In the genomic region with DNA sequence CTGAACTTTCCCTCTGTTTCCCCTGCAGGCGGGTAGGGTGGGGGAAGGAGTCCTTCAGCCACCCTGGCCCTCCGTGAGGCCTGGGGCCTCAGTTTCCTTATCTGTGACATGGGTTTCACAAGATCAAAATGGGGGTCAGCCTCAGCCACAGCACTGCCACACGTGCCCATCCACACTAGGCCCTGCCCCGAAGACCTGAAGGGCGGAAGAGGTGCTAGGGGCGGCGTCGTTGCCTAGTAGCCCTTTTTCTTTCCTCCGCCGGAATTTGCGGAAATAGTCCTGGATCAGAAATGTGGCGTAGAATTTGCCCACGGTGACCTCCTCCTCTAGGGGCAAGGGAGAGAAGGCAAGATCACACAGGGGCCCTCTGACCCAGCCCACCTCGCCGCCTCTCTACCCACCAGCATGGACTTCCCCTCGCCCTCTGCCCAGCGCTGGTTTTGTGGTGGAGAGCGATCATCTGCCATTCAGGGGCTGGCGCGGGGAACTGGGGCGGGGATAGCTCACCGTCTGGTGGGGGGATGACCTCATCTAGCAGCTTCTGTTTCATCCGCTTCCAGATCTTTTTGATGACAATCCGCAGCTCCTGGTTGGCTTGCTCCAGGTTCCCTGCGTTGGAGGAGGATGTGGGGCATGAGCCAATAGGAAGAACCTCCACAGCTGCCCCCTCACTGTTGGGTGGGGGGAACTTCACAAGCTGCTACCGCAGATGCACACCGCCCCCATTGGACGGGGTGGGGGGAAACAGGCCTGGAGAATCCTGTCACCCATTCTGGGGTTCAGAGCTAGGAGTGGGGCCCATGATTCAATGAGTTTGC, we compare ENCODE assay signal across 14 cellular contexts. TPM values are rescaled to one million over a fixed set of nuclear protein-coding genes. Genes with fewer than 3 reads are reported as not detected.
DNase-seq lines count a peak whose midpoint lies in the region; TF ChIP-seq lines count a peak whose summit lies in the region.
"Had no signal": no experiment of that assay in that cellular context is flagged by ENCODE, and none has a peak within 500 bp of the region (broad histone marks: within the 10 kb centered on the region; RNA-seq: fewer than 3 reads in every experiment).

No MANE protein-coding gene starts in this region.

- DNase-seq in DMS 273 (lab: John Stamatoyannopoulos, UW; ENCODE audit: unreplicated experiment): peak; percentile 95
- DNase-seq in NCI-H1694 (lab: John Stamatoyannopoulos, UW): peak; percentile 85
- peak; percentile 7 for DNase-seq in amniotic epithelial cell (ENCODE audit: low read depth)
- peak; percentile 58 for DNase-seq in iPS-NIHi7 (ENCODE audit: extremely low spot score)
- no peak for DNase-seq in activated gamma-delta T cell treated with Interleukin-2 at 50 U/mL for 16 hours
- DNase-seq in SK-N-SH: no peak
- no peak for DNase-seq in activated CD4-positive, alpha-beta memory T cell treated with anti-CD3 and anti-CD28 coated beads, Interleukin-2, amount 10 ng/mL, durations not matched to agents 7 days and 5 days
- no peak for DNase-seq in thyroid gland
- DNase-seq: brain microvascular endothelial cell; NCI-H510A treated with DMSO at 0.1 percent for 48 hours; Right ventricle myocardium superior; stimulated activated CD4-positive, alpha-beta T cell treated with anti-CD3 and anti-CD28 coated beads, Interleukin-2, amount 100 ng/mL, for 48 hours had no signal

- H3K9ac ChIP-seq in SK-N-SH: no peak overlapping the region
- H3K9ac ChIP-seq: BLaER1 treated with 17β-estradiol and CSF1 and Interleukin-3, amounts not matched to agents 10 nM and 100 nM had no signal

- TF ChIP-seq CTCF in SK-N-SH (IDR thresholded peaks at IDR 0.05) (no peak), thyroid gland (IDR thresholded peaks at IDR 0.05) (no peak)

- H3K27ac ChIP-seq in SK-N-SH (ENCODE audit: low read depth in 2 of 2, low read length in 1 of 2) (no peak overlapping the region), thyroid gland (no peak overlapping the region)
- H3K27ac ChIP-seq: BLaER1 treated with 17β-estradiol and CSF1 and Interleukin-3, amounts not matched to agents 10 nM and 100 nM; brain microvascular endothelial cell had no signal

- H3K4me3 Mint-ChIP-seq in activated CD4-positive, alpha-beta memory T cell treated with anti-CD3 and anti-CD28 coated beads, Interleukin-2, amount 10 ng/mL, durations not matched to agents 7 days and 5 days: no peak overlapping the region

- intact Hi-C loops in thyroid gland (cut with DNase I): no loop called here

- TF ChIP-seq EP300 in SK-N-SH (IDR thresholded peaks at IDR 0.05; ENCODE audit: borderline replicate concordance in 1 of 2, low read depth in 1 of 2, low read length in 1 of 2): no peak

- H4K20me1 ChIP-seq in SK-N-SH (ENCODE audit: insufficient read depth): no peaks in the 10 kb centered on the region

- no peaks in the 10 kb centered on the region for H3K9me2 ChIP-seq in SK-N-SH

- no peaks in the 10 kb centered on the region for H3K4me1 ChIP-seq in SK-N-SH (ENCODE audit: control insufficient read depth in 1 of 2, insufficient read depth in 2 of 2, low read depth in 1 of 2, low read length in 1 of 2)
- no peaks in the 10 kb centered on the region for H3K4me1 ChIP-seq in thyroid gland
- H3K4me1 ChIP-seq: BLaER1 treated with 17β-estradiol and CSF1 and Interleukin-3, amounts not matched to agents 10 nM and 100 nM had no signal

- POLR2A ChIA-PET in SK-N-SH (lab: Yijun Ruan, JAX): no interaction called here
- POLR2A ChIA-PET in activated CD4-positive, alpha-beta memory T cell treated with anti-CD3 and anti-CD28 coated beads, Interleukin-2, amount 10 ng/mL, durations not matched to agents 7 days and 5 days (lab: Charles Lee): no interaction called here

- peaks cover 2% of the 10 kb centered on the region for H3K27me3 Mint-ChIP-seq in activated CD4-positive, alpha-beta memory T cell treated with anti-CD3 and anti-CD28 coated beads, Interleukin-2, amount 10 ng/mL, durations not matched to agents 7 days and 5 days

- H3K4me2 ChIP-seq in SK-N-SH: no peak overlapping the region
- H3K4me2 ChIP-seq: BLaER1 treated with 17β-estradiol and CSF1 and Interleukin-3, amounts not matched to agents 10 nM and 100 nM had no signal

- H3K9me3 ChIP-seq in SK-N-SH: no peaks in the 10 kb centered on the region
- no peaks in the 10 kb centered on the region for H3K9me3 ChIP-seq in thyroid gland

- H3K36me3 ChIP-seq in SK-N-SH (replicated peaks in 1 of 2; ENCODE audit: control insufficient read depth in 1 of 2, insufficient read depth in 2 of 2, low read length in 1 of 2): no peaks in the 10 kb centered on the region
- no peaks in the 10 kb centered on the region for H3K36me3 ChIP-seq in thyroid gland
- H3K36me3 ChIP-seq: BLaER1 treated with 17β-estradiol and CSF1 and Interleukin-3, amounts not matched to agents 10 nM and 100 nM; brain microvascular endothelial cell had no signal

- no peak overlapping the region for H2AFZ ChIP-seq in SK-N-SH (ENCODE audit: low read depth)

- no peak overlapping the region for H3K4me3 ChIP-seq in SK-N-SH (ENCODE audit: low read depth in 2 of 2, low read length in 1 of 2)
- H3K4me3 ChIP-seq in thyroid gland (replicated peaks in 1 of 3): no peak overlapping the region
- H3K4me3 ChIP-seq: BLaER1 treated with 17β-estradiol and CSF1 and Interleukin-3, amounts not matched to agents 10 nM and 100 nM had no signal

- peaks cover 25% of the 10 kb centered on the region for H3K27me3 ChIP-seq in SK-N-SH (ENCODE audit: insufficient read depth)
- H3K27me3 ChIP-seq in thyroid gland: no peaks in the 10 kb centered on the region
- H3K27me3 ChIP-seq: brain microvascular endothelial cell had no signal

- no peaks in the 10 kb centered on the region for H3K79me2 ChIP-seq in SK-N-SH (ENCODE audit: insufficient read depth)

- no peaks in the 10 kb centered on the region for H3F3A ChIP-seq in SK-N-SH (replicated peaks; ENCODE audit: insufficient read depth)

- 35% methylated on average over 27 of the region's 28 CpGs for WGBS in SK-N-SH (ENCODE audit: low lambda C conversion rate)
- 32 to 33% methylated on average over 20 to 24 of the region's 28 CpGs for WGBS in thyroid gland, 2 donors

- CTCF ChIA-PET in SK-N-SH (lab: Yijun Ruan, JAX): interaction anchor here (0.7 to 2.5 kb wide), 2 partner anchors 17 to 54 kb away, joined by 4 to 9 read pairs; no protein-coding TSS in a partner anchor
- CTCF ChIA-PET in activated CD4-positive, alpha-beta memory T cell treated with anti-CD3 and anti-CD28 coated beads, Interleukin-2, amount 10 ng/mL, durations not matched to agents 7 days and 5 days (lab: Charles Lee): interaction anchor here (2.8 kb wide), 1 partner anchor 17 kb away, joined by 6 read pairs; no protein-coding TSS in a partner anchor

- TF ChIP-seq RAD21 in SK-N-SH (IDR thresholded peaks at IDR 0.05; ENCODE audit: low read length): no peak

- H3K9me3 Mint-ChIP-seq in activated CD4-positive, alpha-beta memory T cell treated with anti-CD3 and anti-CD28 coated beads, Interleukin-2, amount 10 ng/mL, durations not matched to agents 7 days and 5 days: no peaks in the 10 kb centered on the region

- no peak for TF ChIP-seq POLR2A in thyroid gland (IDR thresholded peaks at IDR 0.05)

- no peaks in the 10 kb centered on the region for H3K36me3 Mint-ChIP-seq in activated CD4-positive, alpha-beta memory T cell treated with anti-CD3 and anti-CD28 coated beads, Interleukin-2, amount 10 ng/mL, durations not matched to agents 7 days and 5 days (ENCODE audit: low read depth)

- H3K27ac Mint-ChIP-seq in activated CD4-positive, alpha-beta memory T cell treated with anti-CD3 and anti-CD28 coated beads, Interleukin-2, amount 10 ng/mL, durations not matched to agents 7 days and 5 days: no peak overlapping the region

- H3K4me1 Mint-ChIP-seq in activated CD4-positive, alpha-beta memory T cell treated with anti-CD3 and anti-CD28 coated beads, Interleukin-2, amount 10 ng/mL, durations not matched to agents 7 days and 5 days: no peaks in the 10 kb centered on the region

TF ChIP-seq in SK-N-SH, 30 proteins besides CTCF, POLR2A, EP300 and RAD21 (continues in another document):
- no peak for TF ChIP-seq YY1 (IDR thresholded peaks at IDR 0.05; ENCODE audit: low read depth)

RNA-seq across cellular contexts. Expression of a gene that starts 9.7 kb away (rescaled TPM):
- polyA plus RNA-seq in SK-N-SH (2012; rRNA removed): 0.76 and 0.93 TPM in 2 replicates
- polyA plus RNA-seq in SK-N-SH (2012; cell fraction: cytosol; rRNA removed): 0.90 and 1.6 TPM in 2 replicates
- 1.3 and 1.5 TPM in 2 replicates for polyA plus RNA-seq in SK-N-SH (2012; cell fraction: nucleus; rRNA removed)
- 1 to 10 TPM; 1.1 to 1.2 TPM for total RNA-seq in activated CD4-positive, alpha-beta memory T cell treated with anti-CD3 and anti-CD28 coated beads, Interleukin-2, amount 10 ng/mL, durations not matched to agents 7 days and 5 days
- 1 to 10 TPM; 1.9 to 4.8 (median 2.7) TPM for total RNA-seq in thyroid gland

RNA-seq across cellular contexts. Expression of a gene that starts 23.5 kb away (rescaled TPM):
- 0.07 TPM in 1 of 2 replicates, not detected in the other for polyA plus RNA-seq in SK-N-SH (2012; rRNA removed)
- polyA plus RNA-seq in SK-N-SH (2012; cell fraction: cytosol; rRNA removed): not detected in 2 replicates
- polyA plus RNA-seq in SK-N-SH (2012; cell fraction: nucleus; rRNA removed): 0.05 TPM in 1 of 2 replicates, not detected in the other
- total RNA-seq in activated CD4-positive, alpha-beta memory T cell treated with anti-CD3 and anti-CD28 coated beads, Interleukin-2, amount 10 ng/mL, durations not matched to agents 7 days and 5 days: 10 to 100 TPM; 19.0 to 20.3 TPM
- 10 to 100 TPM in 1 of 4 donors, 1 to 10 TPM in 3; 8.1 to 22.4 (median 9.6) TPM for total RNA-seq in thyroid gland

RNA-seq across cellular contexts. Expression of a gene that starts 23.5 kb away (rescaled TPM):
- not detected in 2 replicates for polyA plus RNA-seq in SK-N-SH (2012; rRNA removed)
- polyA plus RNA-seq in SK-N-SH (2012; cell fraction: cytosol; rRNA removed): not detected in 2 replicates
- not detected in 2 replicates for polyA plus RNA-seq in SK-N-SH (2012; cell fraction: nucleus; rRNA removed)
- under 1 TPM; 0.50 to 0.93 TPM for total RNA-seq in activated CD4-positive, alpha-beta memory T cell treated with anti-CD3 and anti-CD28 coated beads, Interleukin-2, amount 10 ng/mL, durations not matched to agents 7 days and 5 days
- total RNA-seq in thyroid gland: under 1 TPM in 3 of 4 donors, not detected in 1; 0.10 to 0.21 (median 0.13) TPM
- total RNA-seq: MCF 10A had no signal

RNA-seq across cellular contexts. Expression of a gene that starts 25.6 kb away (rescaled TPM):
- polyA plus RNA-seq in SK-N-SH (2012; rRNA removed): 7.5 TPM in 2 replicates
- 2.7 and 4.4 TPM in 2 replicates for polyA plus RNA-seq in SK-N-SH (2012; cell fraction: cytosol; rRNA removed)
- polyA plus RNA-seq in SK-N-SH (2012; cell fraction: nucleus; rRNA removed): 14.3 and 18.5 TPM in 2 replicates
- 10 to 100 TPM; 23.4 to 24.6 TPM for total RNA-seq in activated CD4-positive, alpha-beta memory T cell treated with anti-CD3 and anti-CD28 coated beads, Interleukin-2, amount 10 ng/mL, durations not matched to agents 7 days and 5 days
- total RNA-seq in thyroid gland: 10 to 100 TPM; 13.8 to 27.1 (median 18.8) TPM

RNA-seq across cellular contexts. Expression of a gene that starts 37.9 kb away (rescaled TPM):
- 95.7 and 146 TPM in 2 replicates for polyA plus RNA-seq in SK-N-SH (2012; rRNA removed)
- polyA plus RNA-seq in SK-N-SH (2012; cell fraction: cytosol; rRNA removed): 115 and 135 TPM in 2 replicates
- 31.3 and 37.4 TPM in 2 replicates for polyA plus RNA-seq in SK-N-SH (2012; cell fraction: nucleus; rRNA removed)
- 100 to 1,000 TPM; 267 to 273 TPM for total RNA-seq in activated CD4-positive, alpha-beta memory T cell treated with anti-CD3 and anti-CD28 coated beads, Interleukin-2, amount 10 ng/mL, durations not matched to agents 7 days and 5 days
- total RNA-seq in thyroid gland: 10 to 100 TPM in 3 of 4 donors, 1 to 10 TPM in 1; 6.2 to 25.7 (median 14.6) TPM

Comparison
In these comparisons a context has a peak if more than half of its experiments do, and no peak if none do; other contexts are left out.
1. DNase-seq: peak in DMS 273 (single experiment), NCI-H1694 (single experiment), amniotic epithelial cell (single experiment) and iPS-NIHi7 (single experiment); none in activated gamma-delta T cell treated with Interleukin-2 at 50 U/mL for 16 hours (single experiment), SK-N-SH (single experiment), activated CD4-positive, alpha-beta memory T cell treated with anti-CD3 and anti-CD28 coated beads, Interleukin-2, amount 10 ng/mL, durations not matched to agents 7 days and 5 days (single experiment) and thyroid gland (0 of 2).